ENCODE assay signal across 25 cellular contexts in the genomic region with DNA sequence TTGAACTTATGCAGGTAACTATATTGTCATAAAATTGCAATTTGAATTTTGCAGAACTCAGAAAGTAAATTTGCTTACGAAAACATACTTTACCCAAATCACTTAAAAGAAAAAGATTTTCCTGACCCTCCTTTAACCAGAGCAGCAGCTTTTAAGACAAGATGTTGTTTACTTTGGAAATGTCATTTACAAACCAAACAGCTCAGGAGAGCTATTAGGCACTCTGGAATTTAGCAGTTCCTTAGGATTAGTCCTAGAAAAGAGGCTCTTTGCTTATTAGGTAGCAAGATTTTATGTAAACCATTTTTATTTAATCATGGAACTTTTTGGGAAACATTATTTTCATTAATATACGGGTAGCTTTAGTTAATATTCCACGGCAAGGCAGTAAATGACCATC.
DNase-seq lines count a peak whose midpoint lies in the region; ATAC-seq, FAIRE-seq and TF ChIP-seq lines count a peak whose summit lies in the region.
"Had no signal": no experiment of that assay in that cellular context is flagged by ENCODE, and none has a peak within 500 bp of the region (broad histone marks: within the 10 kb centered on the region; RNA-seq: fewer than 3 reads in every experiment).

No MANE protein-coding gene starts in this region.

- no peaks in the 10 kb centered on the region for H4K20me1 ChIP-seq in OCI-LY1 (ENCODE audit: insufficient read depth, low read length)
- H4K20me1 ChIP-seq: BLaER1 treated with 17β-estradiol and CSF1 and Interleukin-3, amounts not matched to agents 10 nM and 100 nM had no signal

- H2BK15ac ChIP-seq in mesendoderm (replicated peaks; ENCODE audit: low read depth): no peak overlapping the region

- no peak for TF ChIP-seq RAD21 in A549 (conservative IDR thresholded peaks at IDR 0.05 in 1 of 2, IDR thresholded peaks at IDR 0.05 in 1 of 2)

- H2BK120ac ChIP-seq in mesendoderm (ENCODE audit: low read depth, low read length): no peak overlapping the region

- H3K4me2 ChIP-seq in A549: peak overlapping the region; percentile 52
- no peak overlapping the region for H3K4me2 ChIP-seq in OCI-LY1 (ENCODE audit: low read length)
- H3K4me2 ChIP-seq in mesendoderm (ENCODE audit: low read length): no peak overlapping the region
- H3K4me2 ChIP-seq: BLaER1 treated with 17β-estradiol and CSF1 and Interleukin-3, amounts not matched to agents 10 nM and 100 nM had no signal

- 0 out of 2 replicates have a peak overlapping the region, but pooled peaks have one; percentile 29 for H2AFZ ChIP-seq in OCI-LY1 (ENCODE audit: low read length)

- no peak overlapping the region for H3K9ac ChIP-seq in HUES6 (ENCODE audit: low read length)
- no peak overlapping the region for H3K9ac ChIP-seq in OCI-LY1 (ENCODE audit: low read length)
- H3K9ac ChIP-seq in mesendoderm (ENCODE audit: low read length): no peak overlapping the region
- H3K9ac ChIP-seq: BLaER1 treated with 17β-estradiol and CSF1 and Interleukin-3, amounts not matched to agents 10 nM and 100 nM had no signal

- no peak overlapping the region for H2AK5ac ChIP-seq in mesendoderm (ENCODE audit: low read length)

- CTCF ChIA-PET in A549 (lab: Yijun Ruan, JAX): no interaction called here
- CTCF ChIA-PET in activated CD8-positive, alpha-beta memory T cell treated with anti-CD3 and anti-CD28 coated beads, Interleukin-2, amount 10 ng/mL, durations not matched to agents 7 days and 5 days (lab: Charles Lee): no interaction called here

- POLR2A ChIA-PET in A549 (lab: Yijun Ruan, JAX): no interaction called here

- H3K79me1 ChIP-seq in mesendoderm (ENCODE audit: low read length): no peaks in the 10 kb centered on the region

- H3K9me3 Mint-ChIP-seq in activated CD8-positive, alpha-beta memory T cell treated with anti-CD3 and anti-CD28 coated beads, Interleukin-2, amount 10 ng/mL, durations not matched to agents 7 days and 5 days (ENCODE audit: low read depth): no peaks in the 10 kb centered on the region
- H3K9me3 Mint-ChIP-seq: CD4-positive, alpha-beta T cell; T-cell had no signal

- H3K36me3 Mint-ChIP-seq in activated CD8-positive, alpha-beta memory T cell treated with anti-CD3 and anti-CD28 coated beads, Interleukin-2, amount 10 ng/mL, durations not matched to agents 7 days and 5 days: no peaks in the 10 kb centered on the region
- H3K36me3 Mint-ChIP-seq: T-cell had no signal

- no peak for TF ChIP-seq POLR2A in A549 (IDR thresholded peaks at IDR 0.05; ENCODE audit: low read length)

- no peaks in the 10 kb centered on the region for H3K9me3 ChIP-seq in A549
- no peaks in the 10 kb centered on the region for H3K9me3 ChIP-seq in HUES6 (ENCODE audit: control insufficient read depth, insufficient read depth, low read depth, low read length)
- no peaks in the 10 kb centered on the region for H3K9me3 ChIP-seq in OCI-LY1 (ENCODE audit: low read length)
- H3K9me3 ChIP-seq: Caco-2, SJSA1 had no signal

- TF ChIP-seq CTCF in A549 (IDR thresholded peaks at IDR 0.05) (no peak), OCI-LY1 (IDR thresholded peaks at IDR 0.05; ENCODE audit: low read length) (no peak)

- no peak overlapping the region for H3K4ac ChIP-seq in mesendoderm (ENCODE audit: low read depth, low read length)

- H3K27me3 ChIP-seq in HUES6 (ENCODE audit: control insufficient read depth, insufficient read depth, low read length) (no peaks in the 10 kb centered on the region), OCI-LY1 (ENCODE audit: insufficient read depth, low read length) (no peaks in the 10 kb centered on the region), mesendoderm (ENCODE audit: insufficient read depth, low read length, poor library complexity) (no peaks in the 10 kb centered on the region)
- H3K27me3 ChIP-seq: SJSA1 had no signal

- FAIRE-seq in A549 (lab: Jason Lieb, UNC): peak; percentile 98
- FAIRE-seq: GM12878, H1 had no signal

- no peaks in the 10 kb centered on the region for H3K27me3 Mint-ChIP-seq in activated CD8-positive, alpha-beta memory T cell treated with anti-CD3 and anti-CD28 coated beads, Interleukin-2, amount 10 ng/mL, durations not matched to agents 7 days and 5 days
- H3K27me3 Mint-ChIP-seq: CD4-positive, alpha-beta T cell; T-cell had no signal

- H2BK5ac ChIP-seq in mesendoderm (ENCODE audit: low read length): no peak overlapping the region

- 13% methylated on average over 3 of the region's 3 CpGs for WGBS in A549 (ENCODE audit: missing lambda C conversion rate)
- WGBS in mesendoderm (ENCODE audit: extremely low coverage, insufficient coverage, low lambda C conversion rate): no CpG with 5 or more reads among the region's 3 CpGs

- H3K36me3 ChIP-seq in HUES6 (ENCODE audit: control insufficient read depth, insufficient read depth, low read length) (no peaks in the 10 kb centered on the region), OCI-LY1 (ENCODE audit: insufficient read depth, low read length) (no peaks in the 10 kb centered on the region), mesendoderm (ENCODE audit: control insufficient read depth, insufficient read depth, low read length) (no peaks in the 10 kb centered on the region)
- H3K36me3 ChIP-seq: BLaER1 treated with 17β-estradiol and CSF1 and Interleukin-3, amounts not matched to agents 10 nM and 100 nM; SJSA1 had no signal

- H3K27ac Mint-ChIP-seq in activated CD8-positive, alpha-beta memory T cell treated with anti-CD3 and anti-CD28 coated beads, Interleukin-2, amount 10 ng/mL, durations not matched to agents 7 days and 5 days: no peak overlapping the region
- H3K27ac Mint-ChIP-seq: CD4-positive, alpha-beta T cell; T-cell had no signal

- H3K18ac ChIP-seq in mesendoderm (ENCODE audit: low read length): no peak overlapping the region

- H3K4me3 ChIP-seq in A549: no peak overlapping the region
- no peak overlapping the region for H3K4me3 ChIP-seq in HUES6 (ENCODE audit: low read depth, low read length)
- no peak overlapping the region for H3K4me3 ChIP-seq in OCI-LY1 (ENCODE audit: low read depth, low read length, poor library complexity, severe bottlenecking)
- no peak overlapping the region for H3K4me3 ChIP-seq in mesendoderm (ENCODE audit: low read length)
- H3K4me3 ChIP-seq: BLaER1 treated with 17β-estradiol and CSF1 and Interleukin-3, amounts not matched to agents 10 nM and 100 nM; GM12878; SJSA1 had no signal

- DNase-seq in A549 (ENCODE audit: low read depth in 1 of 2, low spot score in 1 of 2) (no peak), mesendoderm (peak; percentile 68), COR-L47 (lab: John Stamatoyannopoulos, UW) (no peak), NCI-H1694 (lab: John Stamatoyannopoulos, UW) (no peak)
- no peak for DNase-seq in stimulated activated naive CD4-positive, alpha-beta T cell treated with Interleukin-2 at 50 U/mL for 16 hours (lab: John Stamatoyannopoulos, UW)
- DNase-seq in activated CD8-positive, alpha-beta memory T cell treated with anti-CD3 and anti-CD28 coated beads, Interleukin-2, amount 10 ng/mL, durations not matched to agents 7 days and 5 days: no peak
- DNase-seq: AML-193; Caco-2; CD4-positive, alpha-beta T cell; GDM1; NCI-H1092; NCI-H1417 treated with DMSO at 0.1 percent for 48 hours; NCI-H187; NCI-H446; NCI-H524 treated with DMSO at 0.1 percent for 48 hours; Right ventricle myocardium superior; RPMI8226; T-cell had no signal

- 0 out of 3 replicates have a peak, but pooled peaks cover 5% of the 10 kb centered on the region for H3K4me1 ChIP-seq in A549
- peaks cover 9% of the 10 kb centered on the region for H3K4me1 ChIP-seq in HUES6 (ENCODE audit: control insufficient read depth, insufficient read depth, low read length)
- H3K4me1 ChIP-seq in OCI-LY1 (ENCODE audit: insufficient read depth, low read length, severe bottlenecking): peaks cover 42% of the 10 kb centered on the region
- no peaks in the 10 kb centered on the region for H3K4me1 ChIP-seq in mesendoderm (ENCODE audit: control insufficient read depth, low read depth, low read length)
- H3K4me1 ChIP-seq: Caco-2, SJSA1 had no signal

- no peak overlapping the region for H3K56ac ChIP-seq in mesendoderm (ENCODE audit: low read length)

- no peak overlapping the region for H3K23ac ChIP-seq in mesendoderm (ENCODE audit: low read length)

- no peaks in the 10 kb centered on the region for H3K9me2 ChIP-seq in OCI-LY1 (ENCODE audit: low read depth, low read length)

- H4K8ac ChIP-seq in mesendoderm (ENCODE audit: low read depth, low read length): no peak overlapping the region

- no peak overlapping the region for H3K4me3 Mint-ChIP-seq in activated CD8-positive, alpha-beta memory T cell treated with anti-CD3 and anti-CD28 coated beads, Interleukin-2, amount 10 ng/mL, durations not matched to agents 7 days and 5 days
- H3K4me3 Mint-ChIP-seq: CD4-positive, alpha-beta T cell; T-cell had no signal

- no peaks in the 10 kb centered on the region for H3K79me2 ChIP-seq in OCI-LY1 (ENCODE audit: insufficient read depth, low read length)
- H3K79me2 ChIP-seq in mesendoderm (ENCODE audit: control insufficient read depth, insufficient read depth, low read length): no peaks in the 10 kb centered on the region

- no peak for ATAC-seq in A549
- ATAC-seq in activated CD8-positive, alpha-beta memory T cell treated with anti-CD3 and anti-CD28 coated beads, Interleukin-2, amount 10 ng/mL, durations not matched to agents 7 days and 5 days: no peak
- ATAC-seq: GM12878, HCT116, T-cell had no signal

- no peaks in the 10 kb centered on the region for H3K4me1 Mint-ChIP-seq in activated CD8-positive, alpha-beta memory T cell treated with anti-CD3 and anti-CD28 coated beads, Interleukin-2, amount 10 ng/mL, durations not matched to agents 7 days and 5 days
- H3K4me1 Mint-ChIP-seq: T-cell had no signal

- no peaks in the 10 kb centered on the region for H3F3A ChIP-seq in OCI-LY1 (ENCODE audit: insufficient read depth, low read length)

- H4K5ac ChIP-seq in mesendoderm (ENCODE audit: low read length): no peak overlapping the region

- H3K27ac ChIP-seq in A549: peak overlapping the region; percentile 8 to 64; a peak in 2 of 6 replicates
- peak overlapping the region; percentile 44; the same call in 1 of the 2 replicates for H3K27ac ChIP-seq in HUES6 (ENCODE audit: low read depth, low read length)
- peak overlapping the region; percentile 72 for H3K27ac ChIP-seq in OCI-LY1 (ENCODE audit: low read depth, low read length, poor library complexity, severe bottlenecking)
- no peak overlapping the region for H3K27ac ChIP-seq in mesendoderm (ENCODE audit: low read depth, low read length)
- H3K27ac ChIP-seq: BLaER1 treated with 17β-estradiol and CSF1 and Interleukin-3, amounts not matched to agents 10 nM and 100 nM; SJSA1 had no signal

- no peak for TF ChIP-seq EP300 in A549 (IDR thresholded peaks at IDR 0.05)

TF ChIP-seq in A549, 52 proteins besides CTCF, POLR2A, EP300 and RAD21 (continues in another document):
- TF ChIP-seq RCOR1 (IDR thresholded peaks at IDR 0.05; ENCODE audit: low read depth, low read length) (no peak), SREBF2 (IDR thresholded peaks at IDR 0.05) (no peak), CBX8 (IDR thresholded peaks at IDR 0.05) (no peak)
